8 cellular contexts compared by ENCODE assay signal in the genomic region with DNA sequence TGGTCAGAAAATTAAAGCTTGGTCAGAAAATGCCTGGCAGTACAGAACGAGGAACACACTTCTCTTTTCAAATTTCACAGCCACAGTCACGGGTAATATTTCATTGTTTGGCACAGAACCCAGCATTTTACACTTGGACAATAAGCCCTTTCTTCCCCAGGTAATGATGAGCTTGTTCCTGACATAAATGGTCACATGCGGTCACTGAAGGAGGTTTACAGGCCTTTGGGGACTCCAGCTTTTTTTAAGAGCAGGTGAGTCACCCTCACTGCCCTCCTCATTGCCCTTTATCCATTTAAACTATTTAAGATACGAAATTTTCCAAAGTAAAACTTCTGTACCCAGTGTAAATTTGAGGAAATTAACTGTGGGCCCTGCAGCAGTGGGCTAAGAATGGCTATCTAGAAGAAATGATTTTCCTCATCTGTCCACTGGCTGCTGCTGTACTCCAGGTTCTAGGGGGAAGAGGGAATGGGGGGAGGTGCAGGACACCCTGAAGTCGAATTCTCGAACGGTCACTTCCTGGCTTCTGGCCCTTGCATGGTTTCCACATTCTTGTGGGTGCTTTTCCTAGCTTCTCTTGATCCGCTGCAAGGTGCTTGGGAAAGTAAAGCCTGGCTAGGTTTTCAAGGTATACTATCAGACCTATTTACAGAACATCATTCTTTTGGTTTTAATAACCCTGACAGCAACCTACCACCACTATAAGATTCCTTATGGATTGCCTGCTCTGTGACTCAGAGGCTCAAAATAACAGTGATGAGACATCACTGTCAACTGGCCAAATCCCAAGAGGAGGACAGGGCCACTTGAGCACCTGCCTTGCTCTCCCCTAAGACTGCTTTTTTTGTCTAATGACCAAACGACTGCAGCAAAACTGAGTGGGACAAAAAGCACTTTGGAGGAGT.
DNase-seq lines count a peak whose midpoint lies in the region; ATAC-seq and TF ChIP-seq lines count a peak whose summit lies in the region.

No MANE protein-coding gene starts in this region.

- no peak for TF ChIP-seq POLR2A in adrenal gland (IDR thresholded peaks at IDR 0.05)

- peak; percentile 41 for DNase-seq in BJ (ENCODE audit: low read depth)
- DNase-seq in M059J (ENCODE audit: low read depth), result peak; percentile 91
- DNase-seq in adrenal gland, result peak; percentile 25 to 56 (median 35)
- peak; percentile 29 for DNase-seq in kidney epithelial cell (ENCODE audit: low read depth)
- no peak for DNase-seq in posterior vena cava (ENCODE audit: low spot score)
- no peak for DNase-seq in stimulated activated effector memory CD8-positive, alpha-beta T cell treated with anti-CD3 and anti-CD28 coated beads, Interleukin-12 subunit alpha, Interleukin-12 subunit beta, amount 100 ng/mL, for 72 hours (ENCODE audit: low spot score in 2 of 2)
- DNase-seq in activated T-cell treated with anti-CD3 and anti-CD28 coated beads, Interleukin-2, amount 50 U/mL, for 1 hour, result no peak

- H3K4me3 Mint-ChIP-seq in stimulated activated effector memory CD8-positive, alpha-beta T cell treated with anti-CD3 and anti-CD28 coated beads, Interleukin-12 subunit alpha, Interleukin-12 subunit beta, amount 100 ng/mL, for 72 hours, result no peak overlapping the region

- no peak for TF ChIP-seq CTCF in BJ (IDR thresholded peaks at IDR 0.05; ENCODE audit: insufficient read depth, low read depth, low read length)
- TF ChIP-seq CTCF in adrenal gland (IDR thresholded peaks at IDR 0.05), result no peak
- TF ChIP-seq CTCF in kidney epithelial cell (IDR thresholded peaks at IDR 0.05; ENCODE audit: insufficient read depth, low read length, poor library complexity, severe bottlenecking), result no peak

- H3K4me1 Mint-ChIP-seq in stimulated activated effector memory CD8-positive, alpha-beta T cell treated with anti-CD3 and anti-CD28 coated beads, Interleukin-12 subunit alpha, Interleukin-12 subunit beta, amount 100 ng/mL, for 72 hours, result peaks cover 10% of the 10 kb centered on the region

- 77 to 81% (median 78%) methylated on average over 9 of the region's 9 CpGs for WGBS in adrenal gland, 4 donors

- no peak overlapping the region for H3K27ac ChIP-seq in adrenal gland

- intact Hi-C loops in adrenal gland (cut with DNase I) (no loop called here), posterior vena cava (cut with DNase I) (no loop called here)

- no peaks in the 10 kb centered on the region for H3K9me3 ChIP-seq in adrenal gland (replicated peaks in 1 of 3)

- no peaks in the 10 kb centered on the region for H3K9me3 Mint-ChIP-seq in stimulated activated effector memory CD8-positive, alpha-beta T cell treated with anti-CD3 and anti-CD28 coated beads, Interleukin-12 subunit alpha, Interleukin-12 subunit beta, amount 100 ng/mL, for 72 hours

- peaks cover 0 to 6% of the 10 kb centered on the region in 2 donors for H3K4me1 ChIP-seq in adrenal gland (replicated peaks in 1 of 2)

- H3K36me3 Mint-ChIP-seq in stimulated activated effector memory CD8-positive, alpha-beta T cell treated with anti-CD3 and anti-CD28 coated beads, Interleukin-12 subunit alpha, Interleukin-12 subunit beta, amount 100 ng/mL, for 72 hours, result peaks cover 86% of the 10 kb centered on the region

- H3K27ac Mint-ChIP-seq in stimulated activated effector memory CD8-positive, alpha-beta T cell treated with anti-CD3 and anti-CD28 coated beads, Interleukin-12 subunit alpha, Interleukin-12 subunit beta, amount 100 ng/mL, for 72 hours, result no peak overlapping the region

- POLR2A ChIA-PET in BJ (lab: Charles Lee), result no interaction called here

- H3K4me3 ChIP-seq in BJ (ENCODE audit: low read depth, low read length) (no peak overlapping the region), adrenal gland (no peak overlapping the region), kidney epithelial cell (ENCODE audit: low read depth, low read length) (no peak overlapping the region)

- H3K36me3 ChIP-seq in BJ (ENCODE audit: control insufficient read depth, insufficient read depth, low read length) (peaks cover 3% of the 10 kb centered on the region; the same call in 1 of the 2 replicates), adrenal gland (replicated peaks in 1 of 2) (peaks cover 0 to 12% of the 10 kb centered on the region in 2 donors), kidney epithelial cell (ENCODE audit: control insufficient read depth, insufficient read depth, low read length) (no peaks in the 10 kb centered on the region)

- no peaks in the 10 kb centered on the region for H3K27me3 ChIP-seq in BJ (ENCODE audit: control insufficient read depth, insufficient read depth, low read length)
- H3K27me3 ChIP-seq in adrenal gland, result no peaks in the 10 kb centered on the region
- H3K27me3 ChIP-seq in kidney epithelial cell (ENCODE audit: control insufficient read depth, insufficient read depth, low read length), result no peaks in the 10 kb centered on the region

- ATAC-seq in stimulated activated effector memory CD8-positive, alpha-beta T cell treated with anti-CD3 and anti-CD28 coated beads, Interleukin-12 subunit alpha, Interleukin-12 subunit beta, amount 100 ng/mL, for 72 hours, result no peak
- ATAC-seq in GM21576 (IDR thresholded peaks at IDR 0.05; ENCODE audit: unreplicated experiment), result no peak

- CTCF ChIA-PET in BJ (lab: Yijun Ruan, JAX), result interaction anchor here (0.6 to 1.2 kb wide), 5 partner anchors 9 to 110 kb away, joined by 3 to 4 read pairs (median 3); no protein-coding TSS in a partner anchor

Comparison
In these comparisons a context has a peak if more than half of its experiments do, and no peak if none do; other contexts are left out.
1. DNase-seq: peak in BJ (single experiment), M059J (single experiment), adrenal gland (7 of 7) and kidney epithelial cell (single experiment); none in posterior vena cava (single experiment), stimulated activated effector memory CD8-positive, alpha-beta T cell treated with anti-CD3 and anti-CD28 coated beads, Interleukin-12 subunit alpha, Interleukin-12 subunit beta, amount 100 ng/mL, for 72 hours (0 of 2) and activated T-cell treated with anti-CD3 and anti-CD28 coated beads, Interleukin-2, amount 50 U/mL, for 1 hour (single experiment).